In the genomic region with DNA sequence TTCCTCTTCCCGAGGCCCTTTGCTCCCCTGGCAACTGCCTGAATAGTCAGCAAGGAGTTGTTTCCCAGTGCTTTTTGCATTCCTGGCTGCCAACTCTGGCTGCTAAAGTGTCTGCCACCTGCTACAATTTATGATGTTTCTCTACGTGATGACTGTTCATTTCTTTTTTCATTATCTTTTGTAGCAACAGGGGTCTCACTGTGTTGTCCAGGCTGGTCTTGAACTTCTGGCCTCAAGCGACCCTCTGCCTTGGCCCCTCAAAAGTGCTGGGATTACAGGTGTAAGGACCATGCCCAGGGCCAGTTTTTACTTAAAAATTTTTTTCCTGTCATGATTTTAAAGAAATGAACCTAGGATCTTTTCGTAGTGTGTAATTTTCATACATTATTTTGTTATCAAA, we compare ENCODE assay signal across 39 cellular contexts.
"Had no signal": no experiment of that assay in that cellular context is flagged by ENCODE, and none has a peak within 500 bp of the region (broad histone marks: within the 10 kb centered on the region; RNA-seq: fewer than 3 reads in every experiment).

No MANE protein-coding gene starts in this region.

- FAIRE-seq: bronchial epithelial cell, TTC549 had no signal

- ATAC-seq: activated CD4-positive, alpha-beta T cell treated with anti-CD3 and anti-CD28 coated beads for 36 hours; activated CD4-positive, CD25-positive, alpha-beta regulatory T cell treated with anti-CD3 and anti-CD28 coated beads, Interleukin-2, amount 50 U/mL, for 24 hours; activated CD8-positive, alpha-beta memory T cell treated with anti-CD3 and anti-CD28 coated beads, Interleukin-2, amount 10 ng/mL, durations not matched to agents 7 days and 5 days; activated CD8-positive, alpha-beta T cell treated with anti-CD3 and anti-CD28 coated beads, Interleukin-2, amount 10 ng/mL, durations not matched to agents 7 days and 5 days; activated naive CD8-positive, alpha-beta T cell treated with anti-CD3 and anti-CD28 coated beads, Interleukin-2, amount 50 U/mL, for 24 hours had no signal

- H3K27ac Mint-ChIP-seq: activated CD4-positive, alpha-beta memory T cell treated with anti-CD3 and anti-CD28 coated beads, Interleukin-2, amount 10 ng/mL, durations not matched to agents 7 days and 5 days; activated CD4-positive, alpha-beta T cell treated with anti-CD3 and anti-CD28 coated beads for 36 hours; activated CD4-positive, alpha-beta T cell treated with anti-CD3 and anti-CD28 coated beads, Interleukin-2, amount 10 ng/mL, durations not matched to agents 7 days and 5 days; activated CD8-positive, alpha-beta memory T cell treated with anti-CD3 and anti-CD28 coated beads, Interleukin-2, amount 10 ng/mL, durations not matched to agents 7 days and 5 days; activated CD8-positive, alpha-beta T cell treated with anti-CD3 and anti-CD28 coated beads, Interleukin-2, amount 10 ng/mL, durations not matched to agents 7 days and 5 days; activated naive CD4-positive, alpha-beta T cell treated with anti-CD3 and anti-CD28 coated beads, Interleukin-2, amount 10 ng/mL, durations not matched to agents 7 days and 5 days; activated naive CD4-positive, alpha-beta T cell treated with anti-CD3 and anti-CD28 coated beads, Interleukin-2, amount 50 U/mL, for 24 hours; activated naive CD8-positive, alpha-beta T cell; activated naive CD8-positive, alpha-beta T cell treated with anti-CD3 and anti-CD28 coated beads, Interleukin-2, amount 10 ng/mL, durations not matched to agents 7 days and 5 days; activated naive CD8-positive, alpha-beta T cell treated with anti-CD3 and anti-CD28 coated beads, Interleukin-2, amount 50 U/mL, for 24 hours; activated T-cell treated with anti-CD3 and anti-CD28 coated beads, Interleukin-2, amount 50 U/mL, for 24 hours; activated T-helper 2 cell treated with anti-CD3 and anti-CD28 coated beads, Interferon-gamma antibody, Interleukin-2, Interleukin-4, amounts not matched to agents 10 μg/mL and 5 μg/mL and 100 μg/mL, durations not matched to agents 14 hours and 24 hours and 36 hours; brain; T-helper 1 cell treated with Interleukin-12 subunit alpha and Interleukin-12 subunit beta and Interleukin-4 antibody, amounts not matched to agents 30 μg/mL and 1 μg/mL, for 36 hours; T-helper 2 cell treated with Interferon-gamma antibody and Interleukin-4, amounts not matched to agents 5 μg/mL and 100 μg/mL, for 36 hours had no signal

- H3K27me3 Mint-ChIP-seq: activated CD4-positive, alpha-beta memory T cell treated with anti-CD3 and anti-CD28 coated beads, Interleukin-2, amount 10 ng/mL, durations not matched to agents 7 days and 5 days; activated CD4-positive, alpha-beta T cell treated with anti-CD3 and anti-CD28 coated beads for 36 hours; activated CD4-positive, alpha-beta T cell treated with anti-CD3 and anti-CD28 coated beads, Interleukin-2, amount 10 ng/mL, durations not matched to agents 7 days and 5 days; activated CD8-positive, alpha-beta memory T cell treated with anti-CD3 and anti-CD28 coated beads, Interleukin-2, amount 10 ng/mL, durations not matched to agents 7 days and 5 days; activated naive CD4-positive, alpha-beta T cell treated with anti-CD3 and anti-CD28 coated beads, Interleukin-2, amount 10 ng/mL, durations not matched to agents 7 days and 5 days; activated naive CD4-positive, alpha-beta T cell treated with anti-CD3 and anti-CD28 coated beads, Interleukin-2, amount 50 U/mL, for 24 hours; activated naive CD8-positive, alpha-beta T cell; activated naive CD8-positive, alpha-beta T cell treated with anti-CD3 and anti-CD28 coated beads, Interleukin-2, amount 10 ng/mL, durations not matched to agents 7 days and 5 days; activated naive CD8-positive, alpha-beta T cell treated with anti-CD3 and anti-CD28 coated beads, Interleukin-2, amount 50 U/mL, for 24 hours; activated T-cell treated with anti-CD3 and anti-CD28 coated beads, Interleukin-2, amount 50 U/mL, for 24 hours; brain; central memory CD8-positive, alpha-beta T cell had no signal

- H3K9me3 ChIP-seq: ascending aorta had no signal

- H3K27ac ChIP-seq: ascending aorta, cardiac muscle cell, VCaP had no signal

- H3K36me3 ChIP-seq: cardiac muscle cell had no signal

- H3K4me3 ChIP-seq: ascending aorta, cardiac muscle cell had no signal

- DNase-seq: activated CD4-positive, alpha-beta memory T cell treated with anti-CD3 and anti-CD28 coated beads, Interleukin-2, amount 10 ng/mL, durations not matched to agents 7 days and 5 days; activated CD4-positive, alpha-beta T cell treated with anti-CD3 and anti-CD28 coated beads for 1 hour; activated CD4-positive, alpha-beta T cell treated with anti-CD3 and anti-CD28 coated beads for 36 hours; activated CD4-positive, alpha-beta T cell treated with anti-CD3 and anti-CD28 coated beads for 48 hours; activated CD4-positive, alpha-beta T cell treated with anti-CD3 and anti-CD28 coated beads, Interleukin-2, amount 10 ng/mL, durations not matched to agents 7 days and 5 days; activated CD4-positive, alpha-beta T cell treated with anti-CD3 and anti-CD28 coated beads, Interleukin-2, amount 50 U/mL, for 48 hours; activated CD4-positive, CD25-positive, alpha-beta regulatory T cell; activated CD8-positive, alpha-beta memory T cell treated with anti-CD3 and anti-CD28 coated beads for 24 hours; activated CD8-positive, alpha-beta memory T cell treated with anti-CD3 and anti-CD28 coated beads, Interleukin-2, amount 10 ng/mL, durations not matched to agents 7 days and 5 days; activated CD8-positive, alpha-beta memory T cell treated with anti-CD3 and anti-CD28 coated beads, Interleukin-2, amount 50 U/mL, for 48 hours; activated CD8-positive, alpha-beta T cell treated with anti-CD3 and anti-CD28 coated beads, Interleukin-2, amount 10 ng/mL, durations not matched to agents 7 days and 5 days; activated effector memory CD4-positive, alpha-beta T cell treated with Interleukin-2 at 50 U/mL for 16 hours; activated gamma-delta T cell; activated naive CD4-positive, alpha-beta T cell treated with anti-CD3 and anti-CD28 coated beads, Interleukin-2, amount 10 ng/mL, durations not matched to agents 7 days and 5 days; activated naive CD4-positive, alpha-beta T cell treated with Interleukin-2 at 50 U/mL for 16 hours; activated naive CD8-positive, alpha-beta T cell treated with anti-CD3 and anti-CD28 coated beads, Interleukin-2, amount 10 ng/mL, durations not matched to agents 7 days and 5 days; activated naive CD8-positive, alpha-beta T cell treated with anti-CD3 and anti-CD28 coated beads, Interleukin-2, amount 50 U/mL, for 24 hours; activated T-cell treated with anti-CD3 and anti-CD28 coated beads, Interleukin-2, amount 50 U/mL, for 24 hours; activated T-cell treated with anti-CD3 and anti-CD28 coated beads, Interleukin-2, amount 50 U/mL, for 48 hours; amygdala; anterior cingulate cortex; caudate nucleus; cerebellar nuclear complex; T-helper 1 cell; T-helper 2 cell; T-helper 9 cell had no signal

- H3K4me3 Mint-ChIP-seq: activated CD4-positive, alpha-beta memory T cell treated with anti-CD3 and anti-CD28 coated beads, Interleukin-2, amount 10 ng/mL, durations not matched to agents 7 days and 5 days; activated CD4-positive, alpha-beta T cell treated with anti-CD3 and anti-CD28 coated beads for 36 hours; activated CD4-positive, alpha-beta T cell treated with anti-CD3 and anti-CD28 coated beads, Interleukin-2, amount 10 ng/mL, durations not matched to agents 7 days and 5 days; activated CD8-positive, alpha-beta memory T cell treated with anti-CD3 and anti-CD28 coated beads, Interleukin-2, amount 10 ng/mL, durations not matched to agents 7 days and 5 days; activated CD8-positive, alpha-beta T cell treated with anti-CD3 and anti-CD28 coated beads, Interleukin-2, amount 10 ng/mL, durations not matched to agents 7 days and 5 days; activated naive CD4-positive, alpha-beta T cell treated with anti-CD3 and anti-CD28 coated beads, Interleukin-2, amount 10 ng/mL, durations not matched to agents 7 days and 5 days; activated naive CD4-positive, alpha-beta T cell treated with anti-CD3 and anti-CD28 coated beads, Interleukin-2, amount 50 U/mL, for 24 hours; activated naive CD8-positive, alpha-beta T cell; activated naive CD8-positive, alpha-beta T cell treated with anti-CD3 and anti-CD28 coated beads, Interleukin-2, amount 10 ng/mL, durations not matched to agents 7 days and 5 days; activated naive CD8-positive, alpha-beta T cell treated with anti-CD3 and anti-CD28 coated beads, Interleukin-2, amount 50 U/mL, for 24 hours; activated T-cell treated with anti-CD3 and anti-CD28 coated beads, Interleukin-2, amount 50 U/mL, for 24 hours; brain; central memory CD8-positive, alpha-beta T cell; T-helper 1 cell treated with Interleukin-12 subunit alpha and Interleukin-12 subunit beta and Interleukin-4 antibody, amounts not matched to agents 30 μg/mL and 1 μg/mL, for 36 hours; T-helper 2 cell treated with Interferon-gamma antibody and Interleukin-4, amounts not matched to agents 5 μg/mL and 100 μg/mL, for 36 hours had no signal

- H3K27me3 ChIP-seq: ascending aorta, cardiac muscle cell had no signal

- H3K9me3 Mint-ChIP-seq: activated CD4-positive, alpha-beta memory T cell treated with anti-CD3 and anti-CD28 coated beads, Interleukin-2, amount 10 ng/mL, durations not matched to agents 7 days and 5 days; activated naive CD4-positive, alpha-beta T cell treated with anti-CD3 and anti-CD28 coated beads, Interleukin-2, amount 10 ng/mL, durations not matched to agents 7 days and 5 days; activated naive CD8-positive, alpha-beta T cell treated with anti-CD3 and anti-CD28 coated beads, Interleukin-2, amount 10 ng/mL, durations not matched to agents 7 days and 5 days; activated T-cell treated with anti-CD3 and anti-CD28 coated beads, Interleukin-2, amount 50 U/mL, for 24 hours; central memory CD8-positive, alpha-beta T cell had no signal

- H3K4me1 Mint-ChIP-seq: activated naive CD4-positive, alpha-beta T cell treated with anti-CD3 and anti-CD28 coated beads, Interleukin-2, amount 10 ng/mL, durations not matched to agents 7 days and 5 days; activated naive CD8-positive, alpha-beta T cell treated with anti-CD3 and anti-CD28 coated beads, Interleukin-2, amount 10 ng/mL, durations not matched to agents 7 days and 5 days had no signal
